In the genomic region with DNA sequence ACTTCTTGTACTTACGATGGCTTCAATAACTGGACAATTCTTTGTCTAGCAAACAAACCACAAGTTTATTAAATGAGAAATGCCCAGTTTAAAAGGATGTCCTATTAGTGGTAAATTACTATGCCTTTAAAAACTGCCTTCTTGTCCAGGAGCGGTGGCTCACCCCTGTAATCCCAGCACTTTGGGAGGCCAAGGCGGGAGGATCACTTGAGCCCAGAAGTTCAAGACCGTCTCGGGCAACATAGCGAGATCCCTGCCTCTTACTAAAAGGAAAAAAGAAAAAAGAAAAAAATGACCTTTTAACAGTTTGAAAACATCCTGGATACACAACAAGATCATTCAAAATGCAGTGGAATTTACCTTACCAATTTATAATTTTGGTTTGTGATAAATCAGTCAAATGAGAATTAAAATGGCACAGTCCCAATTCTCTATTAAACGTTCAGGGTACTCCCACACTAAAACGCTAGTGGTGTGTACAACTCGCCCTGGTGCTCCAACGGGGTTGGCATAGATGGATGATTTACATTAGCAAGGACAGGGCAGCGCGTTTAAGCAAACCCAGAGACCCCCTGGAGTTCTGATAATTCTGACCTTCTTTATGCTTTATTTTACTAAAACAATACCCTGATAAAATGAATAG, we compare ENCODE assay signal across 8 cellular contexts. TPM values are rescaled to one million over a fixed set of nuclear protein-coding genes. Genes with fewer than 3 reads are reported as not detected.
DNase-seq lines count a peak whose midpoint lies in the region; ATAC-seq and TF ChIP-seq lines count a peak whose summit lies in the region.

No MANE protein-coding gene starts in this region.

- peak overlapping the region; percentile 98 for H3K27ac ChIP-seq in SU-DHL-6 (ENCODE audit: low read depth, low read length)
- H3K27ac ChIP-seq in gastrocnemius medialis: peak overlapping the region; percentile 94 to 100 (median 99)

- TF ChIP-seq CTCF in SU-DHL-6 (IDR thresholded peaks at IDR 0.05; ENCODE audit: insufficient read depth, low read length, poor library complexity, severe bottlenecking) (no peak), fibroblast of mammary gland (conservative IDR thresholded peaks at IDR 0.05; ENCODE audit: control insufficient read depth, insufficient read depth, low read depth, low read length) (no peak), gastrocnemius medialis (IDR thresholded peaks at IDR 0.05 in 4 of 5, conservative IDR thresholded peaks at IDR 0.05 in 1 of 5) (no peak)

- ATAC-seq in gastrocnemius medialis: no peak
- no peak for ATAC-seq in HG02938 (IDR thresholded peaks at IDR 0.05; ENCODE audit: unreplicated experiment)

- H3K79me2 ChIP-seq in SU-DHL-6 (ENCODE audit: insufficient read depth, low read length): peaks cover 84% of the 10 kb centered on the region

- H3K36me3 ChIP-seq in SU-DHL-6 (ENCODE audit: low read length) (peaks cover 21% of the 10 kb centered on the region; the same call in 1 of the 2 replicates), gastrocnemius medialis (no peaks in the 10 kb centered on the region)

- H3K27me3 ChIP-seq in SU-DHL-6 (ENCODE audit: low read length): no peaks in the 10 kb centered on the region
- no peaks in the 10 kb centered on the region for H3K27me3 ChIP-seq in gastrocnemius medialis

- intact Hi-C loops in gastrocnemius medialis (cut with DNase I; ENCODE audit: low total_unique reads): no loop called here

- peaks cover 9% of the 10 kb centered on the region; the same call in 1 of the 2 replicates for H4K20me1 ChIP-seq in SU-DHL-6 (ENCODE audit: low read depth, low read length)

- peak; percentile 41 for DNase-seq in NCI-H2227 (lab: John Stamatoyannopoulos, UW; ENCODE audit: unreplicated experiment)
- no peak for DNase-seq in NCI-H2227 treated with DMSO at 0.1 percent for 48 hours (lab: John Stamatoyannopoulos, UW)
- no peak for DNase-seq in fibroblast of mammary gland (ENCODE audit: low read depth)
- no peak for DNase-seq in gastrocnemius medialis
- DNase-seq in SW 1271 (lab: John Stamatoyannopoulos, UW): no peak
- no peak for DNase-seq in NCI-H2029 treated with DMSO at 0.1 percent for 48 hours (lab: John Stamatoyannopoulos, UW)

- peaks cover 23% of the 10 kb centered on the region for H3F3A ChIP-seq in SU-DHL-6 (ENCODE audit: insufficient read depth)

- no peak overlapping the region for H2AFZ ChIP-seq in SU-DHL-6 (ENCODE audit: low read depth, low read length, severe bottlenecking)

- no peaks in the 10 kb centered on the region for H3K9me2 ChIP-seq in SU-DHL-6 (replicated peaks; ENCODE audit: insufficient read depth, low read length)

- TF ChIP-seq POLR2A in gastrocnemius medialis (IDR thresholded peaks at IDR 0.05): no peak

- H3K9ac ChIP-seq in SU-DHL-6 (ENCODE audit: low read length): peak overlapping the region; percentile 100

- H3K4me3 ChIP-seq in SU-DHL-6 (ENCODE audit: insufficient read depth, low read length, poor library complexity, severe bottlenecking): peak overlapping the region; percentile 67
- H3K4me3 ChIP-seq in fibroblast of mammary gland (ENCODE audit: control insufficient read depth, low read depth, low read length): peak overlapping the region; percentile 82
- peak overlapping the region; percentile 81 to 96 (median 91) for H3K4me3 ChIP-seq in gastrocnemius medialis

- peaks cover 39 to 49% of the 10 kb centered on the region in 2 donors for H3K4me1 ChIP-seq in gastrocnemius medialis

- in situ Hi-C loops in gastrocnemius medialis (cut with MboI; ENCODE audit: low sequenced_read_pairs in 4 of 4): no loop called here

- peak overlapping the region; percentile 91 for H3K4me2 ChIP-seq in SU-DHL-6 (ENCODE audit: low read depth, low read length, poor library complexity, severe bottlenecking)

- H3K9me3 ChIP-seq in SU-DHL-6 (ENCODE audit: insufficient read depth, low read length) (no peaks in the 10 kb centered on the region), gastrocnemius medialis (no peaks in the 10 kb centered on the region)

RNA-seq across cellular contexts. Expression of a gene that starts 2.2 kb away (rescaled TPM):
- 10 to 100 TPM in 3 of 4 donors, 1 to 10 TPM in 1; 9.6 to 18.5 (median 14.3) TPM for total RNA-seq in gastrocnemius medialis
